23 cellular contexts compared by ENCODE assay signal in genomic region chr4:41610474-41610873, GRCh38.
"Had no signal": no experiment of that assay in that cellular context is flagged by ENCODE, and none has a peak within 500 bp of the region (broad histone marks: within the 10 kb centered on the region; RNA-seq: fewer than 3 reads in every experiment).

No MANE protein-coding gene starts in this region.

- H3K9me3 ChIP-seq: left lung, mucosa of descending colon, ovary, right atrium auricular region, right lobe of liver, testis, thyroid gland, transverse colon, upper lobe of left lung, vagina had no signal

- H3K36me3 ChIP-seq: ovary, right lobe of liver, thyroid gland, transverse colon, vagina had no signal

- ATAC-seq: left lung; naive thymus-derived CD4-positive, alpha-beta T cell; natural killer cell treated with Interleukin-12 subunit alpha and Interleukin-12 subunit beta and Interleukin-15 and Interleukin-18, amount 100 ng/mL, for 72 hours; stimulated activated memory B cell treated with anti-CD40 and anti-IgM and Interleukin-4, amounts not matched to agents 10 μg/mL and 1 μg/mL and 100 μg/mL, for 72 hours; stimulated activated naive CD8-positive, alpha-beta T cell treated with anti-CD3 and anti-CD28 coated beads, Interleukin-15, amount 100 ng/mL, for 72 hours had no signal

- H3K27ac ChIP-seq: left lung, ovary, right lobe of liver, testis, upper lobe of left lung, vagina had no signal

- H3K27me3 ChIP-seq: left lung, ovary, right atrium auricular region, right lobe of liver, testis, thyroid gland, transverse colon, upper lobe of left lung, vagina had no signal

- H3K4me2 ChIP-seq: smooth muscle cell had no signal

- DNase-seq: immature natural killer cell; kidney; left colon; mucosa of descending colon; naive thymus-derived CD4-positive, alpha-beta T cell; ovary; right lobe of liver; stimulated activated CD4-positive, alpha-beta T cell treated with anti-CD3 and anti-CD28 coated beads, Interleukin-1b, Interleukin-23, amount 100 ng/mL, for 48 hours; stimulated activated CD4-positive, alpha-beta T cell treated with anti-CD3 and anti-CD28 coated beads, Interleukin-2, amount 100 ng/mL, for 48 hours; stimulated activated CD4-positive, alpha-beta T cell treated with anti-CD3 and anti-CD28 coated beads, Interleukin-4, amount 100 ng/mL, for 4 hours; stimulated activated CD8-positive, alpha-beta memory T cell treated with anti-CD3 and anti-CD28 coated beads, Interleukin-4, amount 100 ng/mL, for 48 hours; stimulated activated naive CD4-positive, alpha-beta T cell treated with Interleukin-2 at 50 U/mL for 16 hours; stimulated activated naive CD8-positive, alpha-beta T cell treated with anti-CD3 and anti-CD28 coated beads, Interleukin-15, amount 100 ng/mL, for 72 hours; testis; transverse colon; upper lobe of left lung had no signal

- H3K4me3 ChIP-seq: left lung, mucosa of descending colon, ovary, right atrium auricular region, right lobe of liver, smooth muscle cell, testis, thyroid gland, transverse colon, upper lobe of left lung, vagina had no signal
